In genomic region chr12:62642509-62642908, GRCh38 we compare ENCODE assay signal across 19 cellular contexts.
DNase-seq lines count a peak whose midpoint lies in the region; ATAC-seq and TF ChIP-seq lines count a peak whose summit lies in the region.
"Had no signal": no experiment of that assay in that cellular context is flagged by ENCODE, and none has a peak within 500 bp of the region (broad histone marks: within the 10 kb centered on the region; RNA-seq: fewer than 3 reads in every experiment).

No MANE protein-coding gene starts in this region.

- H3K9ac ChIP-seq in OCI-LY3 (ENCODE audit: low read length): no peak overlapping the region
- H3K9ac ChIP-seq: KMS-11 had no signal

- H2AFZ ChIP-seq in OCI-LY3 (ENCODE audit: low read depth, low read length): no peak overlapping the region

- no peak for ATAC-seq in activated T-cell treated with anti-CD3 and anti-CD28 coated beads, Interleukin-2, amount 50 U/mL, for 72 hours (replicated peaks in 1 of 2)
- ATAC-seq in naive thymus-derived CD4-positive, alpha-beta T cell: no peak
- ATAC-seq in HG02588 (IDR thresholded peaks at IDR 0.05; ENCODE audit: unreplicated experiment): no peak
- ATAC-seq: HepG2 had no signal

- CTCF ChIA-PET in naive thymus-derived CD4-positive, alpha-beta T cell (lab: Charles Lee): interaction anchor here (0.6 kb wide), 1 partner anchor 108 kb away, joined by 4 read pairs; no protein-coding TSS in a partner anchor

- H4K20me1 ChIP-seq in OCI-LY3 (ENCODE audit: insufficient read depth, low read length): no peaks in the 10 kb centered on the region

- peak overlapping the region; percentile 9 to 79 for H3K4me3 Mint-ChIP-seq in activated T-cell treated with anti-CD3 and anti-CD28 coated beads, Interleukin-2, amount 50 U/mL, for 72 hours
- no peak overlapping the region for H3K4me3 Mint-ChIP-seq in naive thymus-derived CD4-positive, alpha-beta T cell
- H3K4me3 Mint-ChIP-seq: B cell, HFFc6 had no signal

- no peak for DNase-seq in activated T-cell treated with anti-CD3 and anti-CD28 coated beads, Interleukin-2, amount 50 U/mL, for 72 hours
- DNase-seq in activated T-cell treated with anti-CD3 and anti-CD28 coated beads for 4 hours: no peak
- DNase-seq in cerebellar cortex (ENCODE audit: low spot score): peak; percentile 57
- peak; percentile 70 for DNase-seq in retina
- no peak for DNase-seq in naive thymus-derived CD4-positive, alpha-beta T cell
- DNase-seq in SW 1271 (lab: John Stamatoyannopoulos, UW): no peak
- DNase-seq: 8988T, COR-L47, GDM1, H7, HFFc6, NCI-H1105, NCI-H1694 treated with DMSO at 0.1 percent for 48 hours, Right ventricle myocardium superior had no signal

- no peaks in the 10 kb centered on the region for H3K9me3 Mint-ChIP-seq in activated T-cell treated with anti-CD3 and anti-CD28 coated beads, Interleukin-2, amount 50 U/mL, for 72 hours
- H3K9me3 Mint-ChIP-seq in naive thymus-derived CD4-positive, alpha-beta T cell: peaks cover 0 to 1% (median 0%) of the 10 kb centered on the region in 11 donors
- H3K9me3 Mint-ChIP-seq: HFFc6 had no signal

- no peak overlapping the region for H3K27ac ChIP-seq in OCI-LY3 (ENCODE audit: low read length)
- H3K27ac ChIP-seq in naive thymus-derived CD4-positive, alpha-beta T cell (ENCODE audit: low read depth, low read length): no peak overlapping the region
- H3K27ac ChIP-seq: KMS-11 had no signal

- H3K27me3 Mint-ChIP-seq in activated T-cell treated with anti-CD3 and anti-CD28 coated beads, Interleukin-2, amount 50 U/mL, for 72 hours (ENCODE audit: low read depth): peaks cover 18% of the 10 kb centered on the region
- H3K27me3 Mint-ChIP-seq in naive thymus-derived CD4-positive, alpha-beta T cell: peaks cover 0 to 6% (median under 1%) of the 10 kb centered on the region in 5 donors

- H3K27ac Mint-ChIP-seq in activated T-cell treated with anti-CD3 and anti-CD28 coated beads, Interleukin-2, amount 50 U/mL, for 72 hours: no peak overlapping the region
- no peak overlapping the region for H3K27ac Mint-ChIP-seq in naive thymus-derived CD4-positive, alpha-beta T cell
- H3K27ac Mint-ChIP-seq: B cell, HFFc6 had no signal

- POLR2A ChIA-PET in naive thymus-derived CD4-positive, alpha-beta T cell (lab: Charles Lee): no interaction called here

- intact Hi-C loops in naive thymus-derived CD4-positive, alpha-beta T cell (cut with micrococcal nuclease): no loop called here

- peaks cover 27% of the 10 kb centered on the region for H3K4me1 ChIP-seq in OCI-LY3 (ENCODE audit: low read length)
- peaks cover 0 to 12% of the 10 kb centered on the region in 2 donors for H3K4me1 ChIP-seq in naive thymus-derived CD4-positive, alpha-beta T cell (ENCODE audit: control insufficient read depth in 2 of 2, insufficient read depth in 2 of 2, low read length in 2 of 2)

- peak overlapping the region; percentile 85 for H3K4me2 ChIP-seq in OCI-LY3 (ENCODE audit: low read length)
- H3K4me2 ChIP-seq: KMS-11 had no signal

- H3K36me3 ChIP-seq in OCI-LY3 (replicated peaks; ENCODE audit: low read depth, low read length): no peaks in the 10 kb centered on the region
- H3K36me3 ChIP-seq in naive thymus-derived CD4-positive, alpha-beta T cell (ENCODE audit: control insufficient read depth in 2 of 3, insufficient read depth in 3 of 3, low read length in 3 of 3): no peaks in the 10 kb centered on the region

- H3K36me3 Mint-ChIP-seq in activated T-cell treated with anti-CD3 and anti-CD28 coated beads, Interleukin-2, amount 50 U/mL, for 72 hours (ENCODE audit: insufficient read depth in 2 of 2): no peaks in the 10 kb centered on the region
- no peaks in the 10 kb centered on the region for H3K36me3 Mint-ChIP-seq in naive thymus-derived CD4-positive, alpha-beta T cell

- H3K4me3 ChIP-seq in OCI-LY3 (ENCODE audit: low read length): no peak overlapping the region
- no peak overlapping the region for H3K4me3 ChIP-seq in naive thymus-derived CD4-positive, alpha-beta T cell (ENCODE audit: low read length)

- no peaks in the 10 kb centered on the region for H3K27me3 ChIP-seq in OCI-LY3 (ENCODE audit: low read depth, low read length)
- H3K27me3 ChIP-seq in naive thymus-derived CD4-positive, alpha-beta T cell (ENCODE audit: control insufficient read depth in 2 of 2, insufficient read depth in 2 of 2, low read length in 2 of 2): no peaks in the 10 kb centered on the region

- H3K79me2 ChIP-seq in OCI-LY3 (ENCODE audit: low read length): no peaks in the 10 kb centered on the region

- H3K9me3 ChIP-seq in OCI-LY3 (ENCODE audit: insufficient read depth, low read length): no peaks in the 10 kb centered on the region
- no peaks in the 10 kb centered on the region for H3K9me3 ChIP-seq in naive thymus-derived CD4-positive, alpha-beta T cell (ENCODE audit: control insufficient read depth in 2 of 3, low read length in 3 of 3)

- H3K4me1 Mint-ChIP-seq in activated T-cell treated with anti-CD3 and anti-CD28 coated beads, Interleukin-2, amount 50 U/mL, for 72 hours (ENCODE audit: low read depth): peaks cover 34% of the 10 kb centered on the region
- peaks cover 0 to 14% (median 6%) of the 10 kb centered on the region in 7 donors for H3K4me1 Mint-ChIP-seq in naive thymus-derived CD4-positive, alpha-beta T cell

- no peak for TF ChIP-seq CTCF in OCI-LY3 (IDR thresholded peaks at IDR 0.05; ENCODE audit: low read depth, low read length)

Comparison
In these comparisons a context has a peak if more than half of its experiments do, and no peak if none do; other contexts are left out.
1. DNase-seq: peak in cerebellar cortex (single experiment) and retina (single experiment); none in activated T-cell treated with anti-CD3 and anti-CD28 coated beads, Interleukin-2, amount 50 U/mL, for 72 hours (0 of 2), activated T-cell treated with anti-CD3 and anti-CD28 coated beads for 4 hours (single experiment), naive thymus-derived CD4-positive, alpha-beta T cell (0 of 9) and SW 1271 (0 of 2).
2. H3K4me3 Mint-ChIP-seq: peak in activated T-cell treated with anti-CD3 and anti-CD28 coated beads, Interleukin-2, amount 50 U/mL, for 72 hours (2 of 2); none in naive thymus-derived CD4-positive, alpha-beta T cell (0 of 10).